20 cellular contexts compared by ENCODE assay signal in the genomic region with DNA sequence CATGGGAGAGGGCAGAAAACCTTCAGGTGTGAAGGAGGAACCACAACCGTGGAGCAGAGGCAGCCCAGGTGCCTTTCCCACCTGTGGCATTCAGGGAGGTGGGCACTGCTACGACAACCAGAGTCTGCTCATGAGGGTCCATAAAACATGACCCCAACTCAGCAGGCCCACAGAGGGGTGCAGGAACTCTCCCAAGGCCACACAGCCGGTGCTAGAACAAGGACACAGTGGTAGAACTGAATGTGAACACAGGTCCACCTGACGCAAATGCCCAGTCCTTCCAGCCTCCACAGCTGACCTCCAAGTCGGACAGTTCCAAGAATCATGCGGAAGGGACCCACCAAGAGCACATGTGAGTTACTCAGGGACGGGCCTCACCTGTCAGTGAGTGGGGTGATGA.
DNase-seq lines count a peak whose midpoint lies in the region; ATAC-seq, FAIRE-seq and TF ChIP-seq lines count a peak whose summit lies in the region.
"Had no signal": no experiment of that assay in that cellular context is flagged by ENCODE, and none has a peak within 500 bp of the region (broad histone marks: within the 10 kb centered on the region; RNA-seq: fewer than 3 reads in every experiment).

No MANE protein-coding gene starts in this region.

- H4K20me1 ChIP-seq in BLaER1, result no peaks in the 10 kb centered on the region

- H3K4me2 ChIP-seq in BLaER1, result peak overlapping the region; percentile 40

- no peak for ATAC-seq in aorta (ENCODE audit: low FRiP score)
- ATAC-seq: GM12878, HCT116 had no signal

- intact Hi-C loops in kidney (cut with DNase I) (no loop called here), aorta (cut with DNase I) (no loop called here)

- H3K4me1 ChIP-seq in BLaER1 (peaks cover 12% of the 10 kb centered on the region), kidney (ENCODE audit: control insufficient read depth in 1 of 2, insufficient read depth in 1 of 2, low read depth in 1 of 2, low read length in 2 of 2) (no peaks in the 10 kb centered on the region), aorta (ENCODE audit: control insufficient read depth in 1 of 2, insufficient read depth in 2 of 2, low read length in 2 of 2) (no peaks in the 10 kb centered on the region)

- no peak for FAIRE-seq in kidney (lab: Jason Lieb, UNC)
- FAIRE-seq: A204.1, GM12878, HTR-8/SVneo had no signal

- H3K27me3 ChIP-seq in BLaER1 (no peaks in the 10 kb centered on the region), H7 (ENCODE audit: control insufficient read depth, insufficient read depth, low read length) (no peaks in the 10 kb centered on the region), aorta (ENCODE audit: control insufficient read depth in 1 of 2, insufficient read depth in 2 of 2, low read length in 1 of 2) (no peaks in the 10 kb centered on the region)

- DNase-seq in H7 (peak; percentile 31), kidney (peak; percentile 49), aorta (peak; percentile 30 to 71), NCI-H1048 (lab: John Stamatoyannopoulos, UW) (no peak)
- DNase-seq in activated naive CD4-positive, alpha-beta T cell treated with Interleukin-2 at 50 U/mL for 16 hours, result no peak
- no peak for DNase-seq in stimulated activated CD4-positive, alpha-beta T cell treated with anti-CD3 and anti-CD28 coated beads, Interleukin-12 subunit alpha, Interleukin-12 subunit beta, amount 100 ng/mL, for 4 hours
- DNase-seq: C1 segment of cervical spinal cord; CD4-positive, CD25-positive, alpha-beta regulatory T cell; COR-L47; DMS 273 treated with DMSO at 0.1 percent for 48 hours; DMS53; DND-41; EL; GM23248; KBM-7 had no signal

- H3K9ac ChIP-seq in BLaER1 (no peak overlapping the region), kidney (ENCODE audit: low read length in 2 of 2) (no peak overlapping the region)
- H3K9ac ChIP-seq: GM23248 had no signal

- H3K4me3 ChIP-seq in BLaER1 (no peak overlapping the region), H7 (ENCODE audit: insufficient read depth, low read depth, low read length) (no peak overlapping the region), kidney (ENCODE audit: low read length in 2 of 2) (no peak overlapping the region), aorta (ENCODE audit: low read length in 2 of 2) (no peak overlapping the region)
- H3K4me3 ChIP-seq: GM12878, GM23248 had no signal

- 93 to 94% methylated on average over 7 of the region's 7 CpGs for WGBS in aorta, 2 donors

- TF ChIP-seq CTCF in kidney (IDR thresholded peaks at IDR 0.05; ENCODE audit: borderline replicate concordance, extremely low read depth, insufficient read depth), result no peak

- H3K27ac ChIP-seq in BLaER1 (no peak overlapping the region), kidney (ENCODE audit: low read depth in 2 of 2, low read length in 2 of 2) (no peak overlapping the region), aorta (ENCODE audit: low read depth in 1 of 2, low read length in 2 of 2) (no peak overlapping the region)
- H3K27ac ChIP-seq: GM23248 had no signal

- H3K9me3 ChIP-seq in BLaER1 (no peaks in the 10 kb centered on the region), kidney (ENCODE audit: control insufficient read depth in 1 of 2, low read length in 2 of 2) (no peaks in the 10 kb centered on the region), aorta (ENCODE audit: control insufficient read depth, low read length) (no peaks in the 10 kb centered on the region)

- H3K36me3 ChIP-seq in BLaER1 (no peaks in the 10 kb centered on the region), H7 (replicated peaks; ENCODE audit: control insufficient read depth, insufficient read depth, low read length) (no peaks in the 10 kb centered on the region), kidney (ENCODE audit: control insufficient read depth in 1 of 2, insufficient read depth in 2 of 2, low read length in 2 of 2) (no peaks in the 10 kb centered on the region), aorta (ENCODE audit: control insufficient read depth in 1 of 2, insufficient read depth in 2 of 2, low read length in 1 of 2) (no peaks in the 10 kb centered on the region)

Comparison
In these comparisons a context has a peak if more than half of its experiments do, and no peak if none do; other contexts are left out.
1. DNase-seq: peak in H7 (single experiment), kidney (single experiment) and aorta (2 of 2); none in NCI-H1048 (single experiment), activated naive CD4-positive, alpha-beta T cell treated with Interleukin-2 at 50 U/mL for 16 hours (single experiment) and stimulated activated CD4-positive, alpha-beta T cell treated with anti-CD3 and anti-CD28 coated beads, Interleukin-12 subunit alpha, Interleukin-12 subunit beta, amount 100 ng/mL, for 4 hours (single experiment).